In the genomic region with DNA sequence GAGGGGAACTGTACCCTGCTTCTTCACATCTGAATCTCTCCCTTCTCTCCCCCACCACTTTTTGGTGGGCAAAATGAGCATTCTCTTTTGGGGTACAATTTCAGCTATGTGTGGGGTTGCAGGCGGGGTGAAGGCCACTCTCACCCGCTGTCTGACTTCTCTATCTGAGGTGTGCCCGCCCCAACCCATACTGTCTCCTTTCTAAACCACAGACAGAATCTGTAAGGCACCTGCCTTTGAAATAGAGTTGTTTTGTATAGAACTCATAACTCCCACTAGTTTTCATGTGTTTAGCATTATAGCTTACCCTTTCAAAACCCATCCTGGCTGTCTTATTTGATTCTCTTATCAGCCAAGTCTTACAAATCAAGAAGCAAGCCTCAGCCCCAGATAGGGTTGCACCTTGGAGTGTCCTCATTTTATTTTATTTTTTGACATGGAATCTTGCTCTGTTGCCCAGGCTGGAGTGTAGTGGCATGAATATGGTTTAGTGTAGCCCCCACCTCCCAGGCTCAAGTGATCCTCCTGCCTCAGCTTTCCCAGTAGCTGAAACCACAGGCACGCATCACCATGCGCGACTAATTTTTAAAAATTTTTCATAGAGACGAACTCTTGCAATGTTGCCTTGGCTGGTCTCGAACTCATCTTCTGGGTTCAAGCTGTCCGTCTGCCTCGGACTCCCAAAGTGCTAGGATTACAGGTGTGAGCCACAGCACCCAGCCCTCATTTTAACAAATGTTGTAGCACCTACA, we compare ENCODE assay signal across 8 cellular contexts. TPM values are rescaled to one million over a fixed set of nuclear protein-coding genes. Genes with fewer than 3 reads are reported as not detected.
A peak's percentile ranks its signal among the peaks of the same experiment; 100 is the strongest.
DNase-seq lines count a peak whose midpoint lies in the region; TF ChIP-seq lines count a peak whose summit lies in the region.

No MANE protein-coding gene starts in this region.

- H3K9me3 Mint-ChIP-seq in neural crest cell = no peaks in the 10 kb centered on the region

- peaks cover 88% of the 10 kb centered on the region for H3K4me1 Mint-ChIP-seq in neural crest cell

- H3K27me3 Mint-ChIP-seq in neural crest cell (ENCODE audit: low read depth) = no peaks in the 10 kb centered on the region

- H3K9ac ChIP-seq in HUES48 (ENCODE audit: low read depth, low read length) = no peak overlapping the region

- peaks cover 10% of the 10 kb centered on the region for H3K27me3 ChIP-seq in HUES48 (ENCODE audit: control insufficient read depth, insufficient read depth, low read length)

- H3K36me3 ChIP-seq in HUES48 (ENCODE audit: control insufficient read depth, insufficient read depth, low read length) = no peaks in the 10 kb centered on the region; the same call in 1 of the 2 replicates

- 74 to 87% (median 80%) methylated on average over 10 of the region's 10 CpGs for WGBS in adipose tissue, 3 donors

- no peak for TF ChIP-seq CTCF in neural crest cell (conservative IDR thresholded peaks at IDR 0.05)

- H3K9me3 ChIP-seq in HUES48 (ENCODE audit: control insufficient read depth, insufficient read depth, low read length) = no peaks in the 10 kb centered on the region

- DNase-seq in ELR (ENCODE audit: low read depth) (peak; percentile 50), neural crest cell (ENCODE audit: low read depth, low spot score) (no peak), NCI-H2196 treated with DMSO at 0.1 percent for 48 hours (lab: John Stamatoyannopoulos, UW; ENCODE audit: unreplicated experiment) (no peak), C1 segment of cervical spinal cord (lab: John Stamatoyannopoulos, UW) (no peak), HuH-7.5 (ENCODE audit: low spot score) (no peak), medulla oblongata (ENCODE audit: extremely low spot score) (no peak)

- peaks cover under 1% of the 10 kb centered on the region for H3K36me3 Mint-ChIP-seq in neural crest cell (ENCODE audit: low read depth)

- peak overlapping the region; percentile 42; the same call in 1 of the 2 replicates for H3K4me3 ChIP-seq in HUES48 (ENCODE audit: low read depth, low read length)

- H3K27ac Mint-ChIP-seq in neural crest cell (ENCODE audit: unreplicated experiment) = peak overlapping the region; percentile 99

- H3K27ac ChIP-seq in HUES48 (ENCODE audit: low read depth, low read length) (peak overlapping the region; percentile 97), adipose tissue (ENCODE audit: low read depth, low read length) (peak overlapping the region; percentile 49)

- H3K4me1 ChIP-seq in HUES48 (ENCODE audit: control insufficient read depth, insufficient read depth, low read length) = peaks cover 67% of the 10 kb centered on the region

- H3K4me3 Mint-ChIP-seq in neural crest cell = peak overlapping the region; percentile 70

RNA-seq across cellular contexts. Expression of gene TSPAN14, which starts 11.9 kb away (rescaled TPM):
- polyA plus RNA-seq in adipose tissue = 10 to 100 TPM; 29.5 to 82.7 (median 36.2) TPM
- 140 and 144 TPM in 2 replicates for total RNA-seq in neural crest cell

RNA-seq across cellular contexts. Expression of gene PRXL2A, which starts 57.7 kb away (rescaled TPM):
- 100 to 1,000 TPM in 2 of 3 donors, 10 to 100 TPM in 1; 68.8 to 543 (median 243) TPM for polyA plus RNA-seq in adipose tissue
- total RNA-seq in neural crest cell = 156 and 161 TPM in 2 replicates
